In the genomic region with DNA sequence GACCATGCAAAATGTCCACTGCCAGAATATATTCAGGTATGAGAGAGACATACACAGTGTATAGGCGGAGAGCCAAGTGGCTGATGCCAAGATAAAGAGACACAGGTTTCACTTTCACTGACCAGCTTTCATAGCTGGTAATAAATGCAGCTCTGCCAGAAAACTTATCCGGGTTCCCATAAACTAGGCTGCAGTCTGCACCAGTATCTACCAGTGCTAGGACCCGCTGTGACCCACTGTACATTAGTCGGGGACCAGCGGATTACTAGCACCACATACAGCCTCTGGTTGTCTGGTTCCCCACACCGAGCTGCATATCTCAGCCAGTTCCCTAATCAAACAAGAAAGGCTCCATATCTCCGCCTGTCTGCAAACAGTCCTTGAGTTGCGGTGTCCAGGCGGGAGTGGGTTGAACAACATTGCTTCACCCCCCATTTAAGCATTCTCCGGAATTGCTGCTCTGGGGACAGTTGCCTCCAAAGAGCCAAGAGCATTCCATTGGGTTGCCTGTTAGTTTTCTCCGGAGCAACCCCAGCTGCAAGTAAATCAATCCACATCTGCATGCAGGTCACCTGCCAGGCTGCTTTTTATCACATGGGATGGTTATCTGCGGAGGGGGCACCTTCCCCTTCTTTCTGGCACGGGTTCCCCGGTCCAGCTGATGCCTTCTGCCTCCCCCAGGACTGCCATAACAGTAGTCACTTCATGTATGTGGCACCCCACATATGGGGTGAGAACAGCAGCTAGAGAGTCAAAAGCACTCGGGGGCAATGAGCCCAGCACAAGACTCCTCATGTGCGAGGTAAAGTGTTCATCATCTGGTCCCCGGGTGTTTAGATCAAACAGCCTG, we compare ENCODE assay signal across 10 cellular contexts. TPM values are rescaled to one million over a fixed set of nuclear protein-coding genes. Genes with fewer than 3 reads are reported as not detected.
A peak's percentile ranks its signal among the peaks of the same experiment; 100 is the strongest.
DNase-seq lines count a peak whose midpoint lies in the region; ATAC-seq lines count a peak whose summit lies in the region.
"Had no signal": no experiment of that assay in that cellular context is flagged by ENCODE, and none has a peak within 500 bp of the region (broad histone marks: within the 10 kb centered on the region; RNA-seq: fewer than 3 reads in every experiment).

No MANE protein-coding gene starts in this region.

- no peak overlapping the region for H3K4me3 Mint-ChIP-seq in natural killer cell treated with Interleukin-12 subunit alpha and Interleukin-12 subunit beta and Interleukin-15 and Interleukin-18, amount 100 ng/mL, for 72 hours
- H3K4me3 Mint-ChIP-seq: activated naive CD4-positive, alpha-beta T cell treated with anti-CD3 and anti-CD28 coated beads, Interleukin-2, amount 10 ng/mL, durations not matched to agents 7 days and 5 days had no signal

- H3K27me3 ChIP-seq in duodenal mucosa (ENCODE audit: control insufficient read depth in 1 of 2, insufficient read depth in 2 of 2, low read length in 2 of 2): no peaks in the 10 kb centered on the region

- no peaks in the 10 kb centered on the region for H3K27me3 Mint-ChIP-seq in natural killer cell treated with Interleukin-12 subunit alpha and Interleukin-12 subunit beta and Interleukin-15 and Interleukin-18, amount 100 ng/mL, for 72 hours
- H3K27me3 Mint-ChIP-seq: activated naive CD4-positive, alpha-beta T cell treated with anti-CD3 and anti-CD28 coated beads, Interleukin-2, amount 10 ng/mL, durations not matched to agents 7 days and 5 days had no signal

- peaks cover 7 to 12% of the 10 kb centered on the region in 2 donors for H3K4me1 Mint-ChIP-seq in natural killer cell treated with Interleukin-12 subunit alpha and Interleukin-12 subunit beta and Interleukin-15 and Interleukin-18, amount 100 ng/mL, for 72 hours (ENCODE audit: low read depth in 2 of 2)

- H3K4me1 ChIP-seq in duodenal mucosa (ENCODE audit: control insufficient read depth in 1 of 2, insufficient read depth in 2 of 2, low read length in 2 of 2): peaks cover 57 to 62% of the 10 kb centered on the region in 2 donors

- no peaks in the 10 kb centered on the region for H3K9me3 ChIP-seq in duodenal mucosa (ENCODE audit: control insufficient read depth in 1 of 2, low read length in 2 of 2)

- peak overlapping the region in 1 of 2 donors; percentile 22 for H3K9ac ChIP-seq in duodenal mucosa (ENCODE audit: low read depth in 1 of 2, low read length in 2 of 2)

- H3K36me3 Mint-ChIP-seq in natural killer cell treated with Interleukin-12 subunit alpha and Interleukin-12 subunit beta and Interleukin-15 and Interleukin-18, amount 100 ng/mL, for 72 hours: no peaks in the 10 kb centered on the region
- H3K36me3 Mint-ChIP-seq: activated naive CD4-positive, alpha-beta T cell treated with anti-CD3 and anti-CD28 coated beads, Interleukin-2, amount 10 ng/mL, durations not matched to agents 7 days and 5 days had no signal

- DNase-seq in AG20443 (ENCODE audit: low spot score) (peak; percentile 40), NCI-H2227 treated with DMSO at 0.1 percent for 48 hours (lab: John Stamatoyannopoulos, UW) (peak; percentile 24), NCI-H226 (no peak)
- DNase-seq in natural killer cell treated with Interleukin-12 subunit alpha and Interleukin-12 subunit beta and Interleukin-15 and Interleukin-18, amount 100 ng/mL, for 72 hours (ENCODE audit: low spot score): no peak
- DNase-seq: activated naive CD4-positive, alpha-beta T cell treated with anti-CD3 and anti-CD28 coated beads, Interleukin-2, amount 10 ng/mL, durations not matched to agents 7 days and 5 days had no signal

- H3K9me3 Mint-ChIP-seq in natural killer cell treated with Interleukin-12 subunit alpha and Interleukin-12 subunit beta and Interleukin-15 and Interleukin-18, amount 100 ng/mL, for 72 hours: no peaks in the 10 kb centered on the region
- H3K9me3 Mint-ChIP-seq: activated naive CD4-positive, alpha-beta T cell treated with anti-CD3 and anti-CD28 coated beads, Interleukin-2, amount 10 ng/mL, durations not matched to agents 7 days and 5 days had no signal

- H3K4me3 ChIP-seq in duodenal mucosa (ENCODE audit: low read depth in 1 of 2, low read length in 2 of 2): peak overlapping the region; percentile 66 to 71

- H3K27ac ChIP-seq in duodenal mucosa (ENCODE audit: low read depth, low read length): no peak overlapping the region

- no peaks in the 10 kb centered on the region for H3K36me3 ChIP-seq in duodenal mucosa (ENCODE audit: control insufficient read depth in 1 of 2, insufficient read depth in 2 of 2, low read length in 2 of 2)

- ATAC-seq in natural killer cell treated with Interleukin-12 subunit alpha and Interleukin-12 subunit beta and Interleukin-15 and Interleukin-18, amount 100 ng/mL, for 72 hours: peak; percentile 29 to 37
- ATAC-seq in GM21515 (IDR thresholded peaks at IDR 0.05; ENCODE audit: unreplicated experiment): no peak
- ATAC-seq in GM21367 (IDR thresholded peaks at IDR 0.05; ENCODE audit: unreplicated experiment): no peak
- no peak for ATAC-seq in HG03439 (IDR thresholded peaks at IDR 0.05; ENCODE audit: unreplicated experiment)

- H3K27ac Mint-ChIP-seq in natural killer cell treated with Interleukin-12 subunit alpha and Interleukin-12 subunit beta and Interleukin-15 and Interleukin-18, amount 100 ng/mL, for 72 hours: no peak overlapping the region
- H3K27ac Mint-ChIP-seq: activated naive CD4-positive, alpha-beta T cell treated with anti-CD3 and anti-CD28 coated beads, Interleukin-2, amount 10 ng/mL, durations not matched to agents 7 days and 5 days had no signal

RNA-seq across cellular contexts. Expression of a gene that starts 18.0 kb away (rescaled TPM):
- 10 to 100 TPM; 10.1 to 19.1 TPM for total RNA-seq in natural killer cell treated with Interleukin-12 subunit alpha and Interleukin-12 subunit beta and Interleukin-15 and Interleukin-18, amount 100 ng/mL, for 72 hours

RNA-seq across cellular contexts. Expression of a gene that starts 21.3 kb away (rescaled TPM):
- total RNA-seq in natural killer cell treated with Interleukin-12 subunit alpha and Interleukin-12 subunit beta and Interleukin-15 and Interleukin-18, amount 100 ng/mL, for 72 hours: 1 to 10 TPM; 2.6 to 4.4 TPM

RNA-seq across cellular contexts. Expression of a gene that starts 21.4 kb away (rescaled TPM):
- under 1 TPM; 0.12 to 0.59 TPM for total RNA-seq in natural killer cell treated with Interleukin-12 subunit alpha and Interleukin-12 subunit beta and Interleukin-15 and Interleukin-18, amount 100 ng/mL, for 72 hours
- total RNA-seq: SK-MEL-5 had no signal

Comparison
In these comparisons a context has a peak if more than half of its experiments do, and no peak if none do; other contexts are left out.
1. DNase-seq: peak in AG20443 (single experiment) and NCI-H2227 treated with DMSO at 0.1 percent for 48 hours (single experiment); none in natural killer cell treated with Interleukin-12 subunit alpha and Interleukin-12 subunit beta and Interleukin-15 and Interleukin-18, amount 100 ng/mL, for 72 hours (single experiment) and NCI-H226 (single experiment).
2. ATAC-seq: peak in natural killer cell treated with Interleukin-12 subunit alpha and Interleukin-12 subunit beta and Interleukin-15 and Interleukin-18, amount 100 ng/mL, for 72 hours (2 of 2); none in GM21515 (single experiment), GM21367 (single experiment) and HG03439 (single experiment).